Comparison of ENCODE assay signal across 8 cellular contexts in genomic region chr19:42401365-42402303, GRCh38. TPM values are rescaled to one million over a fixed set of nuclear protein-coding genes. Genes with fewer than 3 reads are reported as not detected.
DNase-seq lines count a peak whose midpoint lies in the region; ATAC-seq and TF ChIP-seq lines count a peak whose summit lies in the region.

No MANE protein-coding gene starts in this region.

- no peaks in the 10 kb centered on the region for H3K27me3 Mint-ChIP-seq in progenitor cell of endocrine pancreas

- WGBS in upper lobe of left lung, 2 donors = 1% methylated on average over 27 to 46 of the region's 80 CpGs

- H3K27me3 ChIP-seq in MG63 (no peaks in the 10 kb centered on the region), upper lobe of left lung (no peaks in the 10 kb centered on the region)

- peaks cover 21% of the 10 kb centered on the region for H3K4me1 Mint-ChIP-seq in progenitor cell of endocrine pancreas (ENCODE audit: low read depth)

- ATAC-seq in left ventricle myocardium superior = peak; percentile 71
- ATAC-seq in upper lobe of left lung (ENCODE audit: low FRiP score in 2 of 2) = peak; percentile 73 to 79
- no peak for ATAC-seq in GM19463 (IDR thresholded peaks at IDR 0.05; ENCODE audit: unreplicated experiment)

- H3K9me3 Mint-ChIP-seq in progenitor cell of endocrine pancreas (ENCODE audit: low read depth) = no peaks in the 10 kb centered on the region

- no peak for TF ChIP-seq EP300 in upper lobe of left lung (IDR thresholded peaks at IDR 0.05)

- peak overlapping the region; percentile 85 for H3K4me3 Mint-ChIP-seq in progenitor cell of endocrine pancreas (ENCODE audit: low read depth)

- H3K9me3 ChIP-seq in MG63 (no peaks in the 10 kb centered on the region), upper lobe of left lung (no peaks in the 10 kb centered on the region)

- peak in 1 of 4 donors; percentile 47 for TF ChIP-seq POLR2A in upper lobe of left lung (IDR thresholded peaks at IDR 0.05)

- peak overlapping the region; percentile 55 to 77 (median 64) for H3K27ac ChIP-seq in upper lobe of left lung

- H3K36me3 ChIP-seq in MG63 = no peaks in the 10 kb centered on the region
- no peaks in the 10 kb centered on the region for H3K36me3 ChIP-seq in upper lobe of left lung

- intact Hi-C loops in left ventricle myocardium superior (cut with micrococcal nuclease) = no loop called here

- TF ChIP-seq CTCF in progenitor cell of endocrine pancreas (IDR thresholded peaks at IDR 0.05; ENCODE audit: unreplicated experiment) = peak; percentile 92
- peak; percentile 59 to 73 (median 69) for TF ChIP-seq CTCF in upper lobe of left lung (IDR thresholded peaks at IDR 0.05)

- peaks cover 17 to 25% (median 22%) of the 10 kb centered on the region in 4 donors for H3K4me1 ChIP-seq in upper lobe of left lung

- DNase-seq in EH (ENCODE audit: low read depth) (peak; percentile 70), MG63 (peak; percentile 63), T-helper 1 cell (peak; percentile 59 to 77 (median 70)), amniotic stem cell (lab: John Stamatoyannopoulos, UW) (peak; percentile 52), left ventricle myocardium superior (peak; percentile 89), progenitor cell of endocrine pancreas (ENCODE audit: low spot score, unreplicated experiment) (peak; percentile 81), upper lobe of left lung (peak; percentile 75 to 95)

- peak overlapping the region; percentile 92 for H3K27ac Mint-ChIP-seq in progenitor cell of endocrine pancreas

- H3K4me3 ChIP-seq in MG63 (peak overlapping the region; percentile 36), upper lobe of left lung (peak overlapping the region; percentile 50 to 70 (median 60))

- H3K36me3 Mint-ChIP-seq in progenitor cell of endocrine pancreas (ENCODE audit: insufficient read depth) = peaks cover 2% of the 10 kb centered on the region

RNA-seq across cellular contexts. Expression of gene CNFN, which starts 11.5 kb away (rescaled TPM):
- total RNA-seq in MG63 (2014; rRNA removed; shearing (Covaris generic); ENCODE audit: low replicate concordance) = not detected in 2 replicates
- total RNA-seq in left ventricle myocardium superior = 0.55 TPM
- total RNA-seq in progenitor cell of endocrine pancreas = 2.8 and 2.9 TPM in 2 replicates
- 10 to 100 TPM in 1 of 6 donors, under 1 TPM in 2, not detected in 3; 0.46 to 32.5 (median 0.94) TPM for total RNA-seq in upper lobe of left lung

RNA-seq across cellular contexts. Expression of gene LIPE, which starts 25.6 kb away (rescaled TPM):
- total RNA-seq in MG63 (2014; rRNA removed; shearing (Covaris generic); ENCODE audit: low replicate concordance) = not detected in 2 replicates
- total RNA-seq in left ventricle myocardium superior (41.0 TPM), progenitor cell of endocrine pancreas (12.8 and 13.4 TPM in 2 replicates), upper lobe of left lung (1 to 10 TPM; 1.3 to 6.2 (median 4.2) TPM)

RNA-seq across cellular contexts. Expression of gene CXCL17, which starts 41.1 kb away (rescaled TPM):
- not detected in 2 replicates for total RNA-seq in MG63 (2014; rRNA removed; shearing (Covaris generic); ENCODE audit: low replicate concordance)
- not detected for total RNA-seq in left ventricle myocardium superior
- 0.48 and 0.64 TPM in 2 replicates for total RNA-seq in progenitor cell of endocrine pancreas
- total RNA-seq in upper lobe of left lung = 100 to 1,000 TPM in 3 of 6 donors, 10 to 100 TPM in 3; 31.4 to 155 (median 92.3) TPM

Comparison
In these comparisons a context has a peak if more than half of its experiments do, and no peak if none do; other contexts are left out.
1. RNA of gene CXCL17, which starts 41.1 kb away (total RNA-seq): 31.4 to 155 TPM in upper lobe of left lung; 0.48 to 0.64 TPM in progenitor cell of endocrine pancreas, not detected in MG63 and not detected in left ventricle myocardium superior (single experiment); every median in the first group is over 10 times any median in the second.
2. Peak in every context shown above with its lines, with median percentiles within 50 percentile points of each other: DNase-seq.